ENCODE assay signal across 8 cellular contexts in genomic region chr3:197458179-197458707, GRCh38.
DNase-seq lines count a peak whose midpoint lies in the region; ATAC-seq and TF ChIP-seq lines count a peak whose summit lies in the region.

No MANE protein-coding gene starts in this region.

- H3K9me3 ChIP-seq in BE2C = no peaks in the 10 kb centered on the region
- H3K9me3 ChIP-seq in lower lobe of right lung = no peaks in the 10 kb centered on the region
- H3K9me3 ChIP-seq in ascending aorta = no peaks in the 10 kb centered on the region

- H3K4me3 ChIP-seq in BE2C (ENCODE audit: low read depth, low read length) (no peak overlapping the region), lower lobe of right lung (peak overlapping the region; percentile 21), ascending aorta (no peak overlapping the region)

- DNase-seq in BE2C (no peak), lower lobe of right lung (peak; percentile 54), retina (no peak), ascending aorta (ENCODE audit: low spot score in 2 of 2) (no peak)
- peak; percentile 55 to 56 for DNase-seq in activated T-cell treated with anti-CD3 and anti-CD28 coated beads, Interleukin-2, amount 50 U/mL, for 48 hours

- H3K27ac ChIP-seq in lower lobe of right lung = no peak overlapping the region
- H3K27ac ChIP-seq in ascending aorta = no peak overlapping the region

- ATAC-seq in HG02642 (IDR thresholded peaks at IDR 0.05; ENCODE audit: poor library complexity, unreplicated experiment) (peak; percentile 55), lower lobe of right lung (peak; percentile 49 to 59), GM18907 (IDR thresholded peaks at IDR 0.05; ENCODE audit: unreplicated experiment) (no peak), GM21619 (IDR thresholded peaks at IDR 0.05; ENCODE audit: unreplicated experiment) (no peak)

- intact Hi-C loops in lower lobe of right lung (cut with DNase I) = no loop called here
- intact Hi-C loops in ascending aorta (cut with DNase I) = loop anchor here (5.0 to 10.0 kb wide), 2 partner anchors 94 to 103 kb away; no protein-coding TSS in a partner anchor

- H3K36me3 ChIP-seq in BE2C = no peaks in the 10 kb centered on the region
- H3K36me3 ChIP-seq in lower lobe of right lung = no peaks in the 10 kb centered on the region
- H3K36me3 ChIP-seq in ascending aorta = no peaks in the 10 kb centered on the region

- peak; percentile 20 for TF ChIP-seq CTCF in BE2C (IDR thresholded peaks at IDR 0.05; ENCODE audit: low read depth, low read length)
- peak; percentile 51 for TF ChIP-seq CTCF in lower lobe of right lung (IDR thresholded peaks at IDR 0.05)
- no peak for TF ChIP-seq CTCF in ascending aorta (IDR thresholded peaks at IDR 0.05)

- no peaks in the 10 kb centered on the region for H3K4me1 ChIP-seq in BE2C
- H3K4me1 ChIP-seq in lower lobe of right lung = peaks cover 13% of the 10 kb centered on the region
- H3K4me1 ChIP-seq in ascending aorta = peaks cover 0 to 8% of the 10 kb centered on the region in 2 donors

- no peaks in the 10 kb centered on the region for H3K27me3 ChIP-seq in BE2C
- no peaks in the 10 kb centered on the region for H3K27me3 ChIP-seq in lower lobe of right lung (ENCODE audit: low read depth)
- H3K27me3 ChIP-seq in ascending aorta = no peaks in the 10 kb centered on the region

Comparison
In these comparisons a context has a peak if more than half of its experiments do, and no peak if none do; other contexts are left out.
1. DNase-seq: peak in activated T-cell treated with anti-CD3 and anti-CD28 coated beads, Interleukin-2, amount 50 U/mL, for 48 hours (2 of 2) and lower lobe of right lung (single experiment); none in BE2C (single experiment), retina (single experiment) and ascending aorta (0 of 2).
2. CTCF ChIP-seq: peak in BE2C (single experiment) and lower lobe of right lung (single experiment); none in ascending aorta (0 of 3).
3. ATAC-seq: peak in HG02642 (single experiment) and lower lobe of right lung (2 of 2); none in GM18907 (single experiment) and GM21619 (single experiment).